ENCODE assay signal across 8 cellular contexts in genomic region chr17:82213251-82214011, GRCh38. TPM values are rescaled to one million over a fixed set of nuclear protein-coding genes. Genes with fewer than 3 reads are reported as not detected.
A peak's percentile ranks its signal among the peaks of the same experiment; 100 is the strongest.
DNase-seq lines count a peak whose midpoint lies in the region; ATAC-seq lines count a peak whose summit lies in the region.

No MANE protein-coding gene starts in this region.

- peaks cover 55% of the 10 kb centered on the region for H3K4me1 Mint-ChIP-seq in activated CD8-positive, alpha-beta memory T cell treated with anti-CD3 and anti-CD28 coated beads, Interleukin-2, amount 10 ng/mL, durations not matched to agents 7 days and 5 days

- H3K4me3 ChIP-seq in H7 (ENCODE audit: insufficient read depth, low read depth, low read length) (peak overlapping the region; percentile 74), mucosa of rectum (ENCODE audit: low read length in 2 of 2) (peak overlapping the region; percentile 68 to 72)

- peaks cover 7% of the 10 kb centered on the region for H3K27me3 ChIP-seq in H7 (ENCODE audit: control insufficient read depth, insufficient read depth, low read length)
- no peaks in the 10 kb centered on the region for H3K27me3 ChIP-seq in mucosa of rectum (ENCODE audit: control insufficient read depth in 2 of 2, insufficient read depth in 2 of 2, low read length in 2 of 2)

- no peaks in the 10 kb centered on the region for H3K9me3 Mint-ChIP-seq in activated CD8-positive, alpha-beta memory T cell treated with anti-CD3 and anti-CD28 coated beads, Interleukin-2, amount 10 ng/mL, durations not matched to agents 7 days and 5 days (ENCODE audit: low read depth)

- peak overlapping the region; percentile 80 for H3K27ac Mint-ChIP-seq in activated CD8-positive, alpha-beta memory T cell treated with anti-CD3 and anti-CD28 coated beads, Interleukin-2, amount 10 ng/mL, durations not matched to agents 7 days and 5 days

- H3K9ac ChIP-seq in mucosa of rectum (ENCODE audit: low read depth in 1 of 2, low read length in 2 of 2) = peak overlapping the region; percentile 52 to 82

- peak; percentile 12 for ATAC-seq in activated CD8-positive, alpha-beta memory T cell treated with anti-CD3 and anti-CD28 coated beads, Interleukin-2, amount 10 ng/mL, durations not matched to agents 7 days and 5 days

- H3K27ac ChIP-seq in epithelial cell of prostate (peak overlapping the region; percentile 67), mucosa of rectum (ENCODE audit: low read depth in 2 of 2, low read length in 2 of 2) (peak overlapping the region; percentile 49 to 74)

- no peaks in the 10 kb centered on the region for H3K9me3 ChIP-seq in mucosa of rectum (ENCODE audit: control insufficient read depth in 2 of 2, low read length in 2 of 2)

- H3K36me3 ChIP-seq in H7 (replicated peaks; ENCODE audit: control insufficient read depth, insufficient read depth, low read length) (no peaks in the 10 kb centered on the region), mucosa of rectum (ENCODE audit: control insufficient read depth in 2 of 2, insufficient read depth in 2 of 2, low read length in 2 of 2) (no peaks in the 10 kb centered on the region)

- peaks cover 35 to 37% of the 10 kb centered on the region in 2 donors for H3K4me1 ChIP-seq in mucosa of rectum (ENCODE audit: control insufficient read depth in 2 of 2, insufficient read depth in 2 of 2, low read length in 2 of 2)

- H3K4me3 Mint-ChIP-seq in activated CD8-positive, alpha-beta memory T cell treated with anti-CD3 and anti-CD28 coated beads, Interleukin-2, amount 10 ng/mL, durations not matched to agents 7 days and 5 days = peak overlapping the region; percentile 76

- no peaks in the 10 kb centered on the region for H3K36me3 Mint-ChIP-seq in activated CD8-positive, alpha-beta memory T cell treated with anti-CD3 and anti-CD28 coated beads, Interleukin-2, amount 10 ng/mL, durations not matched to agents 7 days and 5 days

- CTCF ChIA-PET in activated CD8-positive, alpha-beta memory T cell treated with anti-CD3 and anti-CD28 coated beads, Interleukin-2, amount 10 ng/mL, durations not matched to agents 7 days and 5 days (lab: Charles Lee) = interaction anchor here (1.1 to 2.4 kb wide), 5 partner anchors 8 to 254 kb away, joined by 3 to 11 read pairs (median 5); partner anchors contain the start of gene CD7

- DNase-seq in DMS53 treated with DMSO at 0.1 percent for 48 hours (lab: John Stamatoyannopoulos, UW; ENCODE audit: unreplicated experiment) (peak; percentile 58), H7 (peak; percentile 93), NCI-H2171 treated with DMSO at 0.1 percent for 48 hours (lab: John Stamatoyannopoulos, UW) (peak; percentile 78), epithelial cell of prostate (ENCODE audit: low read depth, low spot score) (no peak), stromal cell of bone marrow (ENCODE audit: low read depth) (peak; percentile 53), NCI-H1436 treated with DMSO at 0.1 percent for 48 hours (lab: John Stamatoyannopoulos, UW) (no peak)
- DNase-seq in activated CD8-positive, alpha-beta memory T cell treated with anti-CD3 and anti-CD28 coated beads, Interleukin-2, amount 10 ng/mL, durations not matched to agents 7 days and 5 days = peak; percentile 67

- no peaks in the 10 kb centered on the region for H3K27me3 Mint-ChIP-seq in activated CD8-positive, alpha-beta memory T cell treated with anti-CD3 and anti-CD28 coated beads, Interleukin-2, amount 10 ng/mL, durations not matched to agents 7 days and 5 days

RNA-seq across cellular contexts. Expression of gene CCDC57, which starts 0.8 kb away (rescaled TPM):
- 3.7 and 6.0 TPM in 2 replicates for total RNA-seq in H7 (2014; rRNA removed; shearing (Covaris generic))
- total RNA-seq in activated CD8-positive, alpha-beta memory T cell treated with anti-CD3 and anti-CD28 coated beads, Interleukin-2, amount 10 ng/mL, durations not matched to agents 7 days and 5 days = 10 to 100 TPM; 70.2 to 73.9 TPM

RNA-seq across cellular contexts. Expression of gene SLC16A3, which starts 15.4 kb away (rescaled TPM):
- 31.2 and 52.0 TPM in 2 replicates for total RNA-seq in H7 (2014; rRNA removed; shearing (Covaris generic))
- 100 to 1,000 TPM; 119 to 148 TPM for total RNA-seq in activated CD8-positive, alpha-beta memory T cell treated with anti-CD3 and anti-CD28 coated beads, Interleukin-2, amount 10 ng/mL, durations not matched to agents 7 days and 5 days

Comparison
In these comparisons a context has a peak if more than half of its experiments do, and no peak if none do; other contexts are left out.
1. DNase-seq: peak in DMS53 treated with DMSO at 0.1 percent for 48 hours (single experiment), H7 (single experiment), NCI-H2171 treated with DMSO at 0.1 percent for 48 hours (single experiment), activated CD8-positive, alpha-beta memory T cell treated with anti-CD3 and anti-CD28 coated beads, Interleukin-2, amount 10 ng/mL, durations not matched to agents 7 days and 5 days (single experiment) and stromal cell of bone marrow (single experiment); none in epithelial cell of prostate (single experiment) and NCI-H1436 treated with DMSO at 0.1 percent for 48 hours (single experiment).
2. RNA of gene CCDC57, which starts 0.8 kb away (total RNA-seq): 70.2 to 73.9 TPM in activated CD8-positive, alpha-beta memory T cell treated with anti-CD3 and anti-CD28 coated beads, Interleukin-2, amount 10 ng/mL, durations not matched to agents 7 days and 5 days; 3.7 to 6.0 TPM in H7; every median in the first group is over 10 times any median in the second.